In genomic region chr10:4849555-4850242, GRCh38 we compare ENCODE assay signal across 8 cellular contexts. TPM values are rescaled to one million over a fixed set of nuclear protein-coding genes. Genes with fewer than 3 reads are reported as not detected.
DNase-seq lines count a peak whose midpoint lies in the region; ATAC-seq and TF ChIP-seq lines count a peak whose summit lies in the region.

No MANE protein-coding gene starts in this region.

- H3K9me3 Mint-ChIP-seq in CD4-positive, alpha-beta T cell, result no peaks in the 10 kb centered on the region

- ATAC-seq in CD4-positive, alpha-beta T cell (ENCODE audit: poor library complexity), result peak; percentile 95
- ATAC-seq in GM19452 (IDR thresholded peaks at IDR 0.05; ENCODE audit: unreplicated experiment) (peak; percentile 95), HG03521 (IDR thresholded peaks at IDR 0.05; ENCODE audit: unreplicated experiment) (peak; percentile 88)

- DNase-seq in CD4-positive, alpha-beta T cell, result peak; percentile 75 to 90 (median 81)
- DNase-seq in NCI-H526 treated with DMSO at 0.1 percent for 48 hours (lab: John Stamatoyannopoulos, UW) (peak; percentile 62), dedifferentiated amniotic fluid mesenchymal stem cell (ENCODE audit: extremely low spot score) (peak; percentile 95)
- peak; percentile 94 for DNase-seq in activated CD4-positive, alpha-beta T cell treated with anti-CD3 and anti-CD28 coated beads for 48 hours
- DNase-seq in stimulated activated CD4-positive, alpha-beta T cell treated with anti-CD3 and anti-CD28 coated beads, TNF-alpha, amount 100 ng/mL, for 24 hours (ENCODE audit: low read depth in 3 of 3), result peak; percentile 75 to 88 (median 83)

- H3K9ac ChIP-seq in liver (ENCODE audit: low read depth in 1 of 2, low read length in 2 of 2), result peak overlapping the region in 1 of 2 donors; percentile 36

- POLR2A ChIA-PET in CD4-positive, alpha-beta T cell (lab: Charles Lee), result interaction anchor here (0.8 to 1.7 kb wide), 4 partner anchors 14 to 697 kb away, joined by 3 to 6 read pairs (median 5); partner anchors contain the start of gene AKR1E2

- H3K27me3 ChIP-seq in CD4-positive, alpha-beta T cell (ENCODE audit: control insufficient read depth, insufficient read depth, low read length), result no peaks in the 10 kb centered on the region
- H3K27me3 ChIP-seq in liver (ENCODE audit: control insufficient read depth in 4 of 4, insufficient read depth in 4 of 4, low read length in 3 of 4), result no peaks in the 10 kb centered on the region

- H3K4me1 ChIP-seq in liver (ENCODE audit: control insufficient read depth in 4 of 4, insufficient read depth in 4 of 4, low read length in 3 of 4), result peaks cover 3 to 40% (median 19%) of the 10 kb centered on the region in 4 donors

- TF ChIP-seq CTCF in CD4-positive, alpha-beta T cell (IDR thresholded peaks at IDR 0.05), result peak; percentile 97
- TF ChIP-seq CTCF in liver (IDR thresholded peaks at IDR 0.05; ENCODE audit: low read depth, low read length, missing input control), result peak; percentile 100

- H3K27ac Mint-ChIP-seq in CD4-positive, alpha-beta T cell, result peak overlapping the region; percentile 45

- WGBS in liver, result 6% methylated on average over 12 of the region's 12 CpGs

- no peak overlapping the region for H3K4me3 Mint-ChIP-seq in CD4-positive, alpha-beta T cell

- TF ChIP-seq RAD21 in liver (IDR thresholded peaks at IDR 0.05), result peak; percentile 100

- H3K27ac ChIP-seq in CD4-positive, alpha-beta T cell (ENCODE audit: low read depth, low read length), result no peak overlapping the region
- H3K27ac ChIP-seq in liver (ENCODE audit: low read depth in 1 of 2, low read length in 2 of 2), result peak overlapping the region; percentile 46 to 58

- H3K4me1 Mint-ChIP-seq in CD4-positive, alpha-beta T cell (ENCODE audit: low read depth), result peaks cover 8% of the 10 kb centered on the region

- CTCF ChIA-PET in CD4-positive, alpha-beta T cell (lab: Charles Lee), result interaction anchor here (0.6 to 2.3 kb wide), 32 partner anchors 11 to 780 kb away, joined by 3 to 28 read pairs (median 5); partner anchors contain the start of genes AKR1C3 and AKR1E2

- H3K27me3 Mint-ChIP-seq in CD4-positive, alpha-beta T cell, result no peaks in the 10 kb centered on the region

- no peak overlapping the region for H3K4me3 ChIP-seq in liver (ENCODE audit: low read depth in 1 of 3, low read length in 3 of 3)

- no peaks in the 10 kb centered on the region for H3K36me3 ChIP-seq in liver (ENCODE audit: control insufficient read depth in 4 of 4, insufficient read depth in 3 of 4, low read depth in 1 of 4, low read length in 3 of 4)

- intact Hi-C loops in CD4-positive, alpha-beta T cell (cut with DNase I, micrococcal nuclease), result loop anchor here (1.0 to 10.0 kb wide), 11 partner anchors 33 to 1688 kb away; partner anchors contain the start of gene AKR1C3 (in 2 of the 2)

- peaks cover 15% of the 10 kb centered on the region for H3K36me3 Mint-ChIP-seq in CD4-positive, alpha-beta T cell (ENCODE audit: low read depth)

- H3K9me3 ChIP-seq in CD4-positive, alpha-beta T cell (ENCODE audit: control insufficient read depth, low read length), result no peaks in the 10 kb centered on the region
- no peaks in the 10 kb centered on the region for H3K9me3 ChIP-seq in liver (ENCODE audit: control insufficient read depth in 4 of 4, low read length in 3 of 4)

TF ChIP-seq in liver, 16 proteins besides CTCF, POLR2A, EP300 and RAD21:
- TF ChIP-seq, protein P1, sequence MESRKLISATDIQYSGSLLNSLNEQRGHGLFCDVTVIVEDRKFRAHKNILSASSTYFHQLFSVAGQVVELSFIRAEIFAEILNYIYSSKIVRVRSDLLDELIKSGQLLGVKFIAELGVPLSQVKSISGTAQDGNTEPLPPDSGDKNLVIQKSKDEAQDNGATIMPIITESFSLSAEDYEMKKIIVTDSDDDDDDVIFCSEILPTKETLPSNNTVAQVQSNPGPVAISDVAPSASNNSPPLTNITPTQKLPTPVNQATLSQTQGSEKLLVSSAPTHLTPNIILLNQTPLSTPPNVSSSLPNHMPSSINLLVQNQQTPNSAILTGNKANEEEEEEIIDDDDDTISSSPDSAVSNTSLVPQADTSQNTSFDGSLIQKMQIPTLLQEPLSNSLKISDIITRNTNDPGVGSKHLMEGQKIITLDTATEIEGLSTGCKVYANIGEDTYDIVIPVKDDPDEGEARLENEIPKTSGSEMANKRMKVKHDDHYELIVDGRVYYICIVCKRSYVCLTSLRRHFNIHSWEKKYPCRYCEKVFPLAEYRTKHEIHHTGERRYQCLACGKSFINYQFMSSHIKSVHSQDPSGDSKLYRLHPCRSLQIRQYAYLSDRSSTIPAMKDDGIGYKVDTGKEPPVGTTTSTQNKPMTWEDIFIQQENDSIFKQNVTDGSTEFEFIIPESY (IDR thresholded peaks at IDR 0.05), result no peak
- TF ChIP-seq, protein P2, sequence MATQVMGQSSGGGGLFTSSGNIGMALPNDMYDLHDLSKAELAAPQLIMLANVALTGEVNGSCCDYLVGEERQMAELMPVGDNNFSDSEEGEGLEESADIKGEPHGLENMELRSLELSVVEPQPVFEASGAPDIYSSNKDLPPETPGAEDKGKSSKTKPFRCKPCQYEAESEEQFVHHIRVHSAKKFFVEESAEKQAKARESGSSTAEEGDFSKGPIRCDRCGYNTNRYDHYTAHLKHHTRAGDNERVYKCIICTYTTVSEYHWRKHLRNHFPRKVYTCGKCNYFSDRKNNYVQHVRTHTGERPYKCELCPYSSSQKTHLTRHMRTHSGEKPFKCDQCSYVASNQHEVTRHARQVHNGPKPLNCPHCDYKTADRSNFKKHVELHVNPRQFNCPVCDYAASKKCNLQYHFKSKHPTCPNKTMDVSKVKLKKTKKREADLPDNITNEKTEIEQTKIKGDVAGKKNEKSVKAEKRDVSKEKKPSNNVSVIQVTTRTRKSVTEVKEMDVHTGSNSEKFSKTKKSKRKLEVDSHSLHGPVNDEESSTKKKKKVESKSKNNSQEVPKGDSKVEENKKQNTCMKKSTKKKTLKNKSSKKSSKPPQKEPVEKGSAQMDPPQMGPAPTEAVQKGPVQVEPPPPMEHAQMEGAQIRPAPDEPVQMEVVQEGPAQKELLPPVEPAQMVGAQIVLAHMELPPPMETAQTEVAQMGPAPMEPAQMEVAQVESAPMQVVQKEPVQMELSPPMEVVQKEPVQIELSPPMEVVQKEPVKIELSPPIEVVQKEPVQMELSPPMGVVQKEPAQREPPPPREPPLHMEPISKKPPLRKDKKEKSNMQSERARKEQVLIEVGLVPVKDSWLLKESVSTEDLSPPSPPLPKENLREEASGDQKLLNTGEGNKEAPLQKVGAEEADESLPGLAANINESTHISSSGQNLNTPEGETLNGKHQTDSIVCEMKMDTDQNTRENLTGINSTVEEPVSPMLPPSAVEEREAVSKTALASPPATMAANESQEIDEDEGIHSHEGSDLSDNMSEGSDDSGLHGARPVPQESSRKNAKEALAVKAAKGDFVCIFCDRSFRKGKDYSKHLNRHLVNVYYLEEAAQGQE (IDR thresholded peaks at IDR 0.05), result no peak
- TF ChIP-seq NR2F2 (IDR thresholded peaks at IDR 0.05) (peak; percentile 41), HNF4G (IDR thresholded peaks at IDR 0.05) (peak; percentile 45), GABPA (IDR thresholded peaks at IDR 0.05 in 1 of 2, conservative IDR thresholded peaks at IDR 0.05 in 1 of 2) (no peak), TAF1 (conservative IDR thresholded peaks at IDR 0.05) (no peak), ATF3 (IDR thresholded peaks at IDR 0.05) (peak; percentile 63), RXRA (IDR thresholded peaks at IDR 0.05) (peak; percentile 51 to 68), YY1 (IDR thresholded peaks at IDR 0.05) (peak; percentile 68), FOXA2 (IDR thresholded peaks at IDR 0.05) (no peak), HNF4A (conservative IDR thresholded peaks at IDR 0.05) (peak; percentile 28 to 74), FOXA1 (IDR thresholded peaks at IDR 0.05) (no peak), SP1 (IDR thresholded peaks at IDR 0.05) (peak; percentile 54), EGR1 (IDR thresholded peaks at IDR 0.05; ENCODE audit: low read depth in 2 of 2) (no peak), JUND (IDR thresholded peaks at IDR 0.05) (peak in 1 of 2 donors; percentile 82)
- TF ChIP-seq, protein P3, sequence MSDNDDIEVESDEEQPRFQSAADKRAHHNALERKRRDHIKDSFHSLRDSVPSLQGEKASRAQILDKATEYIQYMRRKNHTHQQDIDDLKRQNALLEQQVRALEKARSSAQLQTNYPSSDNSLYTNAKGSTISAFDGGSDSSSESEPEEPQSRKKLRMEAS (IDR thresholded peaks at IDR 0.05), result no peak

RNA-seq across cellular contexts. Expression of gene AKR1E2, which starts 23.7 kb away (rescaled TPM):
- 10 to 100 TPM; 26.0 to 30.4 TPM for total RNA-seq in CD4-positive, alpha-beta T cell
- total RNA-seq in liver, result 1 to 10 TPM; 4.7 to 9.4 TPM
- under 1 TPM; 0.46 to 0.58 TPM for polyA plus RNA-seq in liver
